In the genomic region with DNA sequence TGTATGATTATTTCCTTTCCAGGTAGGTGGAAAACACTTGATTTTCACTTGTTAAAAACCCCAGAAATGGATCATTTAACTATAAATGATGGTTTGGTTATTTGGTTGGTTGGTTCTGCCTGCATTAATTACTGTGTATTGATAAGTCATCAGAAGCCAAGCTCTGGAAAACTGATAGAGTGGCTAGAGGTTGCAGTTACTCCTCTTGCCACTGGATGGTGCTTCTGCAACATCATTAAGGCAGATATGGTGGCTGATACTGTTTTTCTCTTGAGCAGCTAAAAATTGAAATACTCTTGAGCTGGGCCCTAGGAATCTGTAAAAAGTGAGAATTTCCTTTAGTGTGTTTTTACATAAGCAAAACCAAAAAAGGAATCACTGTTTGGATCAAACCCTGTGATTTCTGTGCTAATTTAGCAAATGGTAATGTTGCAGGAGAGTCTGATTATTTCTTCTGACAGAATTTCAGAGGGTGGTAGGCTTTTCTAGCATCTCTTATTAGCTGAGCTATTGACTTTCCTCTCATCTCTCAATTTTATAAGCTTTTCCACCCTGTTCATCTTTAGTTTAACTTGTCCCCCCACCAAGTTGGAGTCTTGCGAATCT, we compare ENCODE assay signal across 8 cellular contexts. TPM values are rescaled to one million over a fixed set of nuclear protein-coding genes. Genes with fewer than 3 reads are reported as not detected.
DNase-seq lines count a peak whose midpoint lies in the region; ATAC-seq, FAIRE-seq and TF ChIP-seq lines count a peak whose summit lies in the region.

No MANE protein-coding gene starts in this region.

- 94% methylated on average over 1 of the region's 1 CpG for WGBS in A549 (ENCODE audit: missing lambda C conversion rate)
- WGBS in lung, 2 donors = 93 to 100% methylated on average over 1 of the region's 1 CpG

- H3K4me3 ChIP-seq in A549 (no peak overlapping the region), lung (no peak overlapping the region)

- H3K4me1 ChIP-seq in A549 = peaks cover 54% of the 10 kb centered on the region
- peaks cover 1 to 5% of the 10 kb centered on the region in 2 donors for H3K4me1 ChIP-seq in lung (ENCODE audit: control insufficient read depth in 2 of 2, insufficient read depth in 2 of 2, low read length in 2 of 2)

- no peak for TF ChIP-seq POLR2A in A549 (IDR thresholded peaks at IDR 0.05; ENCODE audit: low read length)

- H3K36me3 ChIP-seq in lung (ENCODE audit: control insufficient read depth in 2 of 2, insufficient read depth in 2 of 2, low read length in 2 of 2) = peaks cover 0 to 4% of the 10 kb centered on the region in 2 donors

- in situ Hi-C loops in G401 (cut with HindIII; ENCODE audit: low sequenced_read_pairs) = no loop called here

- ATAC-seq in A549 = peak; percentile 74 to 77; a peak in 5 of 6 replicates
- no peak for ATAC-seq in lung (ENCODE audit: insufficient read depth, low FRiP score)
- ATAC-seq in HG03469 (IDR thresholded peaks at IDR 0.05; ENCODE audit: unreplicated experiment) = no peak
- no peak for ATAC-seq in HG02938 (IDR thresholded peaks at IDR 0.05; ENCODE audit: unreplicated experiment)
- no peak for ATAC-seq in HG02642 (IDR thresholded peaks at IDR 0.05; ENCODE audit: poor library complexity, unreplicated experiment)

- FAIRE-seq in A549 (lab: Jason Lieb, UNC) = peak; percentile 68

- peak; percentile 77 for TF ChIP-seq CTCF in A549 (IDR thresholded peaks at IDR 0.05)
- peak; percentile 58 for TF ChIP-seq CTCF in lung (IDR thresholded peaks at IDR 0.05; ENCODE audit: control extremely low read depth, extremely low read depth)

- no peak for TF ChIP-seq EP300 in A549 (IDR thresholded peaks at IDR 0.05)

- POLR2A ChIA-PET in A549 (lab: Yijun Ruan, JAX) = no interaction called here

- H3K9me3 ChIP-seq in A549 (peaks cover 8% of the 10 kb centered on the region; the same call in 2 of the 3 replicates), lung (ENCODE audit: control insufficient read depth in 2 of 2, insufficient read depth in 1 of 2, low read length in 1 of 2) (no peaks in the 10 kb centered on the region)

- CTCF ChIA-PET in A549 (lab: Yijun Ruan, JAX) = interaction anchor here (0.5 to 6.2 kb wide), 46 partner anchors 9 to 801 kb away, joined by 3 to 71 read pairs (median 4); a partner anchor contains a TSS

- DNase-seq in A549 (ENCODE audit: low read depth in 1 of 2, low spot score in 1 of 2) (peak; percentile 48 to 51), G401 (ENCODE audit: low spot score) (peak; percentile 64), NCI-H2227 (lab: John Stamatoyannopoulos, UW; ENCODE audit: unreplicated experiment) (peak; percentile 29), caudate nucleus (lab: John Stamatoyannopoulos, UW) (peak in 12 of 61 donors; percentile 3 to 70 (median 13)), lung (ENCODE audit: low spot score) (no peak)

- TF ChIP-seq RAD21 in A549 (conservative IDR thresholded peaks at IDR 0.05 in 1 of 2, IDR thresholded peaks at IDR 0.05 in 1 of 2) = peak; percentile 70 to 81

- H3K4me2 ChIP-seq in A549 = no peak overlapping the region

- H3K27ac ChIP-seq in A549 = no peak overlapping the region
- H3K27ac ChIP-seq in caudate nucleus (ENCODE audit: low read depth, low read length) = peak overlapping the region; percentile 33
- no peak overlapping the region for H3K27ac ChIP-seq in lung (ENCODE audit: low read depth in 1 of 2, low read length in 1 of 2)

- H3K27me3 ChIP-seq in lung (ENCODE audit: control insufficient read depth, insufficient read depth) = no peaks in the 10 kb centered on the region

TF ChIP-seq in A549, 52 proteins besides CTCF, POLR2A, EP300 and RAD21:
- TF ChIP-seq CEBPB (IDR thresholded peaks at IDR 0.05) (no peak), FOXS1 (CRISPR knock-in tag; IDR thresholded peaks at IDR 0.05) (no peak), GATA3 (IDR thresholded peaks at IDR 0.05; ENCODE audit: borderline replicate concordance) (no peak), EHMT2 (IDR thresholded peaks at IDR 0.05; ENCODE audit: low read depth) (no peak), POLR2AphosphoS2 (conservative IDR thresholded peaks at IDR 0.05; ENCODE audit: low read length) (no peak), RNF2 (IDR thresholded peaks at IDR 0.05; ENCODE audit: borderline replicate concordance, low read depth) (no peak), ZFP36 (IDR thresholded peaks at IDR 0.05; ENCODE audit: borderline replicate concordance, partially characterized antibody) (no peak), RFX5 (IDR thresholded peaks at IDR 0.05) (no peak), MAZ (IDR thresholded peaks at IDR 0.05; ENCODE audit: borderline replicate concordance, low read depth, low read length) (no peak), SMC3 (IDR thresholded peaks at IDR 0.05) (peak; percentile 67), KDM5A (IDR thresholded peaks at IDR 0.05) (no peak), HEYL (CRISPR knock-in tag; IDR thresholded peaks at IDR 0.05) (no peak), HDAC2 (IDR thresholded peaks at IDR 0.05) (no peak), HOXA7 (CRISPR knock-in tag; IDR thresholded peaks at IDR 0.05) (0 out of 2 replicates have a peak, but pooled peaks have one; percentile 6), RCOR1 (IDR thresholded peaks at IDR 0.05; ENCODE audit: low read depth, low read length) (no peak), CHD4 (IDR thresholded peaks at IDR 0.05; ENCODE audit: borderline replicate concordance) (no peak), NPAS2 (CRISPR knock-in tag; IDR thresholded peaks at IDR 0.05; ENCODE audit: borderline replicate concordance) (no peak), BHLHE40 (IDR thresholded peaks at IDR 0.05; ENCODE audit: low read depth, low read length) (no peak), JUN (IDR thresholded peaks at IDR 0.05) (peak in 1 of 2 experiments; percentile 13; a peak in 1 of 5 replicates), CBX2 (IDR thresholded peaks at IDR 0.05; ENCODE audit: borderline replicate concordance, low read depth) (peak; percentile 58; the same call in 1 of the 2 replicates)
- TF ChIP-seq, protein P1, sequence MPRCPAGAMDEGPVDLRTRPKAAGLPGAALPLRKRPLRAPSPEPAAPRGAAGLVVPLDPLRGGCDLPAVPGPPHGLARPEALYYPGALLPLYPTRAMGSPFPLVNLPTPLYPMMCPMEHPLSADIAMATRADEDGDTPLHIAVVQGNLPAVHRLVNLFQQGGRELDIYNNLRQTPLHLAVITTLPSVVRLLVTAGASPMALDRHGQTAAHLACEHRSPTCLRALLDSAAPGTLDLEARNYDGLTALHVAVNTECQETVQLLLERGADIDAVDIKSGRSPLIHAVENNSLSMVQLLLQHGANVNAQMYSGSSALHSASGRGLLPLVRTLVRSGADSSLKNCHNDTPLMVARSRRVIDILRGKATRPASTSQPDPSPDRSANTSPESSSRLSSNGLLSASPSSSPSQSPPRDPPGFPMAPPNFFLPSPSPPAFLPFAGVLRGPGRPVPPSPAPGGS (IDR thresholded peaks at IDR 0.05) = no peak
- TF ChIP-seq, protein P2, sequence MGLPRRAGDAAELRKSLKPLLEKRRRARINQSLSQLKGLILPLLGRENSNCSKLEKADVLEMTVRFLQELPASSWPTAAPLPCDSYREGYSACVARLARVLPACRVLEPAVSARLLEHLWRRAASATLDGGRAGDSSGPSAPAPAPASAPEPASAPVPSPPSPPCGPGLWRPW (IDR thresholded peaks at IDR 0.05) = no peak
- TF ChIP-seq, protein P3, sequence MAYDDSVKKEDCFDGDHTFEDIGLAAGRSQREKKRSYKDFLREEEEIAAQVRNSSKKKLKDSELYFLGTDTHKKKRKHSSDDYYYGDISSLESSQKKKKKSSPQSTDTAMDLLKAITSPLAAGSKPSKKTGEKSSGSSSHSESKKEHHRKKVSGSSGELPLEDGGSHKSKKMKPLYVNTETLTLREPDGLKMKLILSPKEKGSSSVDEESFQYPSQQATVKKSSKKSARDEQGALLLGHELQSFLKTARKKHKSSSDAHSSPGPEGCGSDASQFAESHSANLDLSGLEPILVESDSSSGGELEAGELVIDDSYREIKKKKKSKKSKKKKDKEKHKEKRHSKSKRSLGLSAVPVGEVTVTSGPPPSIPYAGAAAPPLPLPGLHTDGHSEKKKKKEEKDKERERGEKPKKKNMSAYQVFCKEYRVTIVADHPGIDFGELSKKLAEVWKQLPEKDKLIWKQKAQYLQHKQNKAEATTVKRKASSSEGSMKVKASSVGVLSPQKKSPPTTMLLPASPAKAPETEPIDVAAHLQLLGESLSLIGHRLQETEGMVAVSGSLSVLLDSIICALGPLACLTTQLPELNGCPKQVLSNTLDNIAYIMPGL (CRISPR knock-in tag; IDR thresholded peaks at IDR 0.05; ENCODE audit: borderline replicate concordance) = no peak
- TF ChIP-seq, protein P4, sequence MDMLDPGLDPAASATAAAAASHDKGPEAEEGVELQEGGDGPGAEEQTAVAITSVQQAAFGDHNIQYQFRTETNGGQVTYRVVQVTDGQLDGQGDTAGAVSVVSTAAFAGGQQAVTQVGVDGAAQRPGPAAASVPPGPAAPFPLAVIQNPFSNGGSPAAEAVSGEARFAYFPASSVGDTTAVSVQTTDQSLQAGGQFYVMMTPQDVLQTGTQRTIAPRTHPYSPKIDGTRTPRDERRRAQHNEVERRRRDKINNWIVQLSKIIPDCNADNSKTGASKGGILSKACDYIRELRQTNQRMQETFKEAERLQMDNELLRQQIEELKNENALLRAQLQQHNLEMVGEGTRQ (IDR thresholded peaks at IDR 0.05) = no peak
TF ChIP-seq in A549: peak in this region for 4.

RNA-seq across cellular contexts. Expression of a gene that starts 54.3 kb away (rescaled TPM):
- polyA plus RNA-seq in A549 (2011; rRNA removed) = 332 and 692 TPM in 2 replicates
- polyA plus RNA-seq in A549 (2012; cell fraction: cytosol; rRNA removed) = 132 and 139 TPM in 2 replicates
- 112 and 147 TPM in 2 replicates for polyA plus RNA-seq in A549 (2012; cell fraction: nucleus; rRNA removed)
- 256 to 289 TPM (median 272 TPM) in 3 replicates for polyA plus RNA-seq in A549 (2017; fragmentation: RNase III; extraction: RNeasy Plus Mini Kit Qiagen cat#74134 plus additional on column Dnase treatment)
- 108 and 123 TPM in 2 replicates for polyA minus RNA-seq in A549 (2011; rRNA and poly(A)+ RNA removed)
- 100 and 116 TPM in 2 replicates for total RNA-seq in G401 (2014; rRNA removed; shearing (Covaris generic))
- total RNA-seq in lung = 100 to 1,000 TPM in 1 of 2 donors, 10 to 100 TPM in 1; 86.0 to 149 TPM
- 10 to 100 TPM; 37.6 to 84.5 TPM for polyA plus RNA-seq in lung

Comparison
In these comparisons a context has a peak if more than half of its experiments do, and no peak if none do; other contexts are left out.
1. ATAC-seq: peak in A549 (2 of 2); none in lung (single experiment), HG03469 (single experiment), HG02938 (single experiment) and HG02642 (single experiment).